Comparison of ENCODE assay signal across 24 cellular contexts in genomic region chr13:20580257-20580656, GRCh38.
"Had no signal": no experiment of that assay in that cellular context is flagged by ENCODE, and none has a peak within 500 bp of the region (broad histone marks: within the 10 kb centered on the region; RNA-seq: fewer than 3 reads in every experiment).

No MANE protein-coding gene starts in this region.

- H3K9me3 ChIP-seq: body of pancreas, colonic mucosa, pancreas, prostate gland had no signal

- H3K27me3 Mint-ChIP-seq: activated B cell treated with CpG ODN at 0.5 μM for 24 hours; activated CD8-positive, alpha-beta memory T cell treated with anti-CD3 and anti-CD28 coated beads, Interleukin-2, amount 10 ng/mL, durations not matched to agents 7 days and 5 days; naive B cell had no signal

- FAIRE-seq: endometrium, islet of Langerhans, pancreas had no signal

- H3K36me3 ChIP-seq: colonic mucosa, prostate gland had no signal

- H3K4me3 ChIP-seq: body of pancreas, colonic mucosa, esophagus squamous epithelium, gastrocnemius medialis, left ventricle myocardium inferior, pancreas, prostate gland, tibial nerve had no signal

- H3K27ac ChIP-seq: body of pancreas, colonic mucosa, epithelial cell of prostate, esophagus squamous epithelium, gastrocnemius medialis, left ventricle myocardium inferior, pancreas, prostate gland, tibial nerve had no signal

- H3K4me1 Mint-ChIP-seq: activated B cell treated with CpG ODN at 0.5 μM for 24 hours; activated CD8-positive, alpha-beta memory T cell treated with anti-CD3 and anti-CD28 coated beads, Interleukin-2, amount 10 ng/mL, durations not matched to agents 7 days and 5 days; mesothelial cell of epicardium had no signal

- H3K4me1 ChIP-seq: body of pancreas, colonic mucosa, esophagus squamous epithelium, gastrocnemius medialis, pancreas, prostate gland, tibial nerve had no signal

- H3K27me3 ChIP-seq: body of pancreas, colonic mucosa, esophagus squamous epithelium, gastrocnemius medialis, pancreas, tibial nerve had no signal

- H3K27ac Mint-ChIP-seq: activated B cell treated with CpG ODN at 0.5 μM for 24 hours; activated CD8-positive, alpha-beta memory T cell treated with anti-CD3 and anti-CD28 coated beads, Interleukin-2, amount 10 ng/mL, durations not matched to agents 7 days and 5 days; activated CD8-positive, alpha-beta T cell treated with anti-CD3 and anti-CD28 coated beads, Interleukin-2, amount 10 ng/mL, durations not matched to agents 7 days and 5 days; activated naive CD4-positive, alpha-beta T cell treated with anti-CD3 and anti-CD28 coated beads, Interleukin-2, amount 50 U/mL, for 72 hours; activated T-cell treated with anti-CD3 and anti-CD28 coated beads, Interleukin-2, amount 50 U/mL, for 72 hours; mesothelial cell of epicardium had no signal

- DNase-seq: activated B cell treated with CpG ODN at 0.5 μM for 24 hours; activated CD8-positive, alpha-beta memory T cell treated with anti-CD3 and anti-CD28 coated beads, Interleukin-2, amount 10 ng/mL, durations not matched to agents 7 days and 5 days; activated CD8-positive, alpha-beta T cell treated with anti-CD3 and anti-CD28 coated beads, Interleukin-2, amount 10 ng/mL, durations not matched to agents 7 days and 5 days; activated naive CD4-positive, alpha-beta T cell; activated T-cell treated with anti-CD3 and anti-CD28 coated beads, Interleukin-2, amount 50 U/mL, for 72 hours; aorta; colonic mucosa; effector CD8-positive, alpha-beta T cell; esophagus squamous epithelium; gastrocnemius medialis; glutamatergic neuron; left ventricle myocardium inferior; naive B cell; pancreas; stimulated activated naive CD4-positive, alpha-beta T cell; T-helper 2 cell had no signal

- H3K4me3 Mint-ChIP-seq: activated B cell treated with CpG ODN at 0.5 μM for 24 hours; activated CD8-positive, alpha-beta memory T cell treated with anti-CD3 and anti-CD28 coated beads, Interleukin-2, amount 10 ng/mL, durations not matched to agents 7 days and 5 days; activated CD8-positive, alpha-beta T cell treated with anti-CD3 and anti-CD28 coated beads, Interleukin-2, amount 10 ng/mL, durations not matched to agents 7 days and 5 days; activated T-cell treated with anti-CD3 and anti-CD28 coated beads, Interleukin-2, amount 50 U/mL, for 72 hours; mesothelial cell of epicardium; naive B cell had no signal

- ATAC-seq: activated CD8-positive, alpha-beta memory T cell treated with anti-CD3 and anti-CD28 coated beads, Interleukin-2, amount 10 ng/mL, durations not matched to agents 7 days and 5 days; activated CD8-positive, alpha-beta T cell treated with anti-CD3 and anti-CD28 coated beads, Interleukin-2, amount 10 ng/mL, durations not matched to agents 7 days and 5 days; activated naive CD4-positive, alpha-beta T cell treated with anti-CD3 and anti-CD28 coated beads, Interleukin-2, amount 50 U/mL, for 72 hours; activated T-cell treated with anti-CD3 and anti-CD28 coated beads, Interleukin-2, amount 50 U/mL, for 72 hours; body of pancreas; gastrocnemius medialis; pancreas had no signal
